In genomic region chr19:56217039-56217949, GRCh38 we compare ENCODE assay signal across 8 cellular contexts. TPM values are rescaled to one million over a fixed set of nuclear protein-coding genes. Genes with fewer than 3 reads are reported as not detected.
DNase-seq lines count a peak whose midpoint lies in the region; ATAC-seq and TF ChIP-seq lines count a peak whose summit lies in the region.

No MANE protein-coding gene starts in this region.

- H2AFZ ChIP-seq in DND-41 (ENCODE audit: low read depth, low read length), result no peak overlapping the region

- no peaks in the 10 kb centered on the region for H3K27me3 ChIP-seq in DND-41 (ENCODE audit: insufficient read depth, low read length, poor library complexity)
- no peaks in the 10 kb centered on the region for H3K27me3 ChIP-seq in Peyer's patch
- H3K27me3 ChIP-seq in gastroesophageal sphincter, result peaks cover 41% of the 10 kb centered on the region
- H3K27me3 ChIP-seq in rectal smooth muscle tissue (ENCODE audit: control insufficient read depth, insufficient read depth, low read length), result no peaks in the 10 kb centered on the region

- H3K9me3 ChIP-seq in DND-41 (ENCODE audit: insufficient read depth, low read length, severe bottlenecking), result no peaks in the 10 kb centered on the region
- H3K9me3 ChIP-seq in Peyer's patch, result no peaks in the 10 kb centered on the region
- H3K9me3 ChIP-seq in gastroesophageal sphincter, result no peaks in the 10 kb centered on the region

- TF ChIP-seq CTCF in DND-41 (IDR thresholded peaks at IDR 0.05; ENCODE audit: borderline replicate concordance, extremely low read depth, low read length, poor library complexity, severe bottlenecking) (no peak), Peyer's patch (IDR thresholded peaks at IDR 0.05) (no peak), gastroesophageal sphincter (IDR thresholded peaks at IDR 0.05) (no peak)

- H3K27ac ChIP-seq in DND-41 (ENCODE audit: low read length) (peak overlapping the region; percentile 11), Peyer's patch (no peak overlapping the region), gastroesophageal sphincter (no peak overlapping the region), rectal smooth muscle tissue (ENCODE audit: low read depth, low read length) (no peak overlapping the region)

- peak overlapping the region; percentile 11; the same call in 1 of the 2 replicates for H3K4me2 ChIP-seq in DND-41 (ENCODE audit: insufficient read depth, low read length)

- H3K4me1 ChIP-seq in DND-41 (ENCODE audit: insufficient read depth, low read length) (peaks cover 15% of the 10 kb centered on the region), Peyer's patch (peaks cover 0 to 8% (median 3%) of the 10 kb centered on the region in 4 donors), gastroesophageal sphincter (peaks cover 0 to 10% (median 6%) of the 10 kb centered on the region in 3 donors), rectal smooth muscle tissue (ENCODE audit: control insufficient read depth, insufficient read depth, low read length) (no peaks in the 10 kb centered on the region)

- H3K36me3 ChIP-seq in DND-41 (ENCODE audit: insufficient read depth, low read length) (no peaks in the 10 kb centered on the region), Peyer's patch (no peaks in the 10 kb centered on the region), gastroesophageal sphincter (peaks cover 0 to 10% of the 10 kb centered on the region in 2 donors), rectal smooth muscle tissue (ENCODE audit: control insufficient read depth, insufficient read depth, low read length) (no peaks in the 10 kb centered on the region)

- no peaks in the 10 kb centered on the region for H4K20me1 ChIP-seq in DND-41 (ENCODE audit: insufficient read depth, low read length)

- no peak overlapping the region for H3K9ac ChIP-seq in DND-41 (ENCODE audit: low read depth, low read length)
- no peak overlapping the region for H3K9ac ChIP-seq in rectal smooth muscle tissue (ENCODE audit: low read length)

- H3K79me2 ChIP-seq in DND-41 (ENCODE audit: insufficient read depth, low read length), result no peaks in the 10 kb centered on the region

- no peak overlapping the region for H3K4me3 ChIP-seq in DND-41 (ENCODE audit: low read depth in 1 of 2, low read length in 2 of 2)
- peak overlapping the region in 3 of 4 donors; percentile 9 to 45 (median 29) for H3K4me3 ChIP-seq in Peyer's patch
- peak overlapping the region; percentile 11 to 46 for H3K4me3 ChIP-seq in gastroesophageal sphincter
- H3K4me3 ChIP-seq in rectal smooth muscle tissue (ENCODE audit: low read length), result peak overlapping the region; percentile 33

- TF ChIP-seq POLR2A in Peyer's patch (IDR thresholded peaks at IDR 0.05) (no peak), gastroesophageal sphincter (IDR thresholded peaks at IDR 0.05) (no peak)

- TF ChIP-seq EP300 in gastroesophageal sphincter (IDR thresholded peaks at IDR 0.05), result no peak

- 14% methylated on average over 17 of the region's 79 CpGs; no CpG with 5 or more reads in 1 of the 2 donors for WGBS in gastroesophageal sphincter (ENCODE audit: low coverage in 1 of 2), 2 donors

- DNase-seq in DND-41, result peak; percentile 62
- DNase-seq in Peyer's patch, result no peak
- DNase-seq in stimulated activated CD4-positive, alpha-beta T cell treated with anti-CD3 and anti-CD28 coated beads, Interleukin-1b, Interleukin-23, amount 100 ng/mL, for 48 hours, result no peak

- ATAC-seq in DND-41 (ENCODE audit: insufficient read depth, low read depth), result peak; percentile 72
- ATAC-seq in gastroesophageal sphincter, result no peak
- ATAC-seq in HG03159 (IDR thresholded peaks at IDR 0.05; ENCODE audit: unreplicated experiment), result no peak
- ATAC-seq in GM21381 (IDR thresholded peaks at IDR 0.05; ENCODE audit: unreplicated experiment), result no peak
- no peak for ATAC-seq in HG03520 (IDR thresholded peaks at IDR 0.05; ENCODE audit: unreplicated experiment)

RNA-seq across cellular contexts. Expression of gene ZSCAN5C, which starts 15.2 kb away (rescaled TPM):
- total RNA-seq in Peyer's patch, result not detected
- total RNA-seq in gastroesophageal sphincter, result not detected

RNA-seq across cellular contexts. Expression of gene ZSCAN5B, which starts 19.7 kb away (rescaled TPM):
- not detected for total RNA-seq in Peyer's patch
- not detected for total RNA-seq in gastroesophageal sphincter

RNA-seq across cellular contexts. Expression of gene GALP, which starts 41.5 kb away (rescaled TPM):
- total RNA-seq in Peyer's patch (not detected), gastroesophageal sphincter (not detected)

RNA-seq across cellular contexts. Expression of gene EDDM13, which starts 55.3 kb away (rescaled TPM):
- not detected for total RNA-seq in Peyer's patch
- total RNA-seq in gastroesophageal sphincter, result not detected

Comparison
In these comparisons a context has a peak if more than half of its experiments do, and no peak if none do; other contexts are left out.
1. H3K4me3 ChIP-seq: peak in Peyer's patch (3 of 4), gastroesophageal sphincter (2 of 2) and rectal smooth muscle tissue (single experiment); none in DND-41 (0 of 2).